9 cellular contexts compared by ENCODE assay signal in the genomic region with DNA sequence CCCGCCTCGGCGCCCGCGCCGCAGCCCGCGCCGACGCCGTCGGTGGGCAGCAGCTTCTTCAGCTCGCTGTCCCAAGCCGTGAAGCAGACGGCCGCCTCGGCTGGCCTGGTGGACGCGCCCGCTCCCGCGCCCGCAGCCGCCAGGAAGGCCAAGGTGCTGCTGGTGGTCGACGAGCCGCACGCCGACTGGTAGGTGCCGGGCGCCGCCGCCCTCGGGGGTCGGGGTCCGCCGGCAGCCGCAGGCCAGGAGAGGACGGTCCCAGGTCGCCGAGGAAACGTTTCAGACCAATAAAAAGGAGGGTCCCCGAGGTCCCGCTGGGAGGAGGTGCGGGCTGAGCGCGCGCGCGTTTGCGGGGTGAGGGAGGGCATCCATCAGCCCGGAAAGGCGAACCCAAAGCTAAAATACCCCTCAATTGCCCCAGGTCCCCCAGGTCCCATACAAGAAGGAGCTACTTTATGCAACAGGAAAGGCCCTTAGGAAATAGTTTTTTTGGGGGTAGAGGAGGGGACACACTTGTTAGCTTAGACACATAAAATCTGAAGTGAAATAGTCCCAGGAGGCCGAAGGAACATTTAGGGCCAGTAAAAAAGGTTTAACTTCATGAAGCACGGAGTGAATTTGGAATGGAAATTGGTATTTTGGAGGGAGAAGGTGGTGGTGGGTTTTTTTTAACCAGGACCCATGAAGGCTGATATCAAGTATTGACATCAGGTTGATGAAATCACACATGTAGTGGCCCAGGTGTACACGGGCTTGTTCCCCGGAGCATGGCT. TPM values are rescaled to one million over a fixed set of nuclear protein-coding genes. Genes with fewer than 3 reads are reported as not detected.
DNase-seq lines count a peak whose midpoint lies in the region; ATAC-seq, FAIRE-seq and TF ChIP-seq lines count a peak whose summit lies in the region.
"Had no signal": no experiment of that assay in that cellular context is flagged by ENCODE, and none has a peak within 500 bp of the region (broad histone marks: within the 10 kb centered on the region; RNA-seq: fewer than 3 reads in every experiment).

No MANE protein-coding gene starts in this region.

- no peaks in the 10 kb centered on the region for H3K79me1 ChIP-seq in neuronal stem cell (ENCODE audit: low read depth, low read length)

- H2BK12ac ChIP-seq in neuronal stem cell (ENCODE audit: low read length): no peak overlapping the region

- H3K4ac ChIP-seq in neuronal stem cell (ENCODE audit: low read length): no peak overlapping the region

- no peak overlapping the region for H4K91ac ChIP-seq in neuronal stem cell (ENCODE audit: low read depth, low read length, poor library complexity)

- no peaks in the 10 kb centered on the region for H3K36me3 Mint-ChIP-seq in Caco-2 (ENCODE audit: insufficient read depth, unreplicated experiment)
- H3K36me3 Mint-ChIP-seq in chondrocyte (ENCODE audit: low read depth): peaks cover 1% of the 10 kb centered on the region

- H3K27ac Mint-ChIP-seq in Caco-2 (ENCODE audit: unreplicated experiment) (no peak overlapping the region), chondrocyte (ENCODE audit: unreplicated experiment) (no peak overlapping the region)

- no peak overlapping the region for H2BK5ac ChIP-seq in neuronal stem cell (ENCODE audit: low read length)

- POLR2A ChIA-PET in Caco-2 (lab: Charles Lee): no interaction called here
- POLR2A ChIA-PET in HEK293 (lab: Yijun Ruan, JAX): no interaction called here
- POLR2A ChIA-PET in PC-9 (lab: Charles Lee; ENCODE audit: unreplicated experiment): no interaction called here

- no CpG with 5 or more reads among the region's 57 CpGs for WGBS in neuronal stem cell (ENCODE audit: extremely low coverage in 2 of 2, insufficient read length in 2 of 2, insufficient replicate concordance in 1 of 2), 2 donors

- BruUV-seq in Caco-2 (replicated peaks; lab: Mats Ljungman, UMichigan) (no TSS peak), PC-9 (replicated peaks; lab: Mats Ljungman, UMichigan) (no TSS peak)

- intact Hi-C loops in Caco-2 (cut with micrococcal nuclease; ENCODE audit: unreplicated experiment): no loop called here
- intact Hi-C loops in PC-9 (cut with micrococcal nuclease; ENCODE audit: unreplicated experiment): no loop called here

- H3K4me3 Mint-ChIP-seq in Caco-2 (ENCODE audit: unreplicated experiment) (peak overlapping the region; percentile 59), chondrocyte (ENCODE audit: unreplicated experiment) (peak overlapping the region; percentile 20)

- H2BK120ac ChIP-seq in neuronal stem cell (ENCODE audit: low read depth, low read length): no peak overlapping the region

- no peak for TF ChIP-seq POLR2A in H54 (IDR thresholded peaks at IDR 0.05; ENCODE audit: low read depth, low read length)

- H3K79me2 ChIP-seq in PC-9 (ENCODE audit: low read depth): no peaks in the 10 kb centered on the region

- H3K27ac ChIP-seq in HEK293 (ENCODE audit: extremely low read depth, low read depth, low read length) (peak overlapping the region; percentile 46; the same call in 1 of the 2 replicates), neuronal stem cell (replicated peaks; ENCODE audit: low read length) (no peak overlapping the region), PC-9 (no peak overlapping the region)

- ATAC-seq in GM18873 (IDR thresholded peaks at IDR 0.05; ENCODE audit: low FRiP score, unreplicated experiment): no peak

- H4K20me1 ChIP-seq in PC-9 (ENCODE audit: insufficient read depth): no peaks in the 10 kb centered on the region

- peak overlapping the region; percentile 46 for H3K18ac ChIP-seq in neuronal stem cell (ENCODE audit: low read length)

- H3F3A ChIP-seq in PC-9 (ENCODE audit: insufficient read depth, low read depth): no peaks in the 10 kb centered on the region

- H3K9me3 Mint-ChIP-seq in Caco-2 (ENCODE audit: unreplicated experiment) (no peaks in the 10 kb centered on the region), chondrocyte (ENCODE audit: low read depth) (no peaks in the 10 kb centered on the region)

- no peak overlapping the region for H4K8ac ChIP-seq in neuronal stem cell (ENCODE audit: low read depth, low read length)

- H3K4me1 ChIP-seq in Caco-2 (no peaks in the 10 kb centered on the region), HEK293 (ENCODE audit: control insufficient read depth, insufficient read depth, low read length) (peaks cover 11% of the 10 kb centered on the region), neuronal stem cell (ENCODE audit: control insufficient read depth in 2 of 2, insufficient read depth in 1 of 2, low read depth in 1 of 2, low read length in 2 of 2) (peaks cover 0 to 4% of the 10 kb centered on the region in 2 donors), PC-9 (replicated peaks; ENCODE audit: insufficient read depth) (no peaks in the 10 kb centered on the region)

- H3K36me3 ChIP-seq in Caco-2 (ENCODE audit: control insufficient read depth, insufficient read depth, low read length) (no peaks in the 10 kb centered on the region), HEK293 (ENCODE audit: control insufficient read depth in 2 of 2, insufficient read depth in 1 of 2, low read length in 2 of 2) (no peaks in the 10 kb centered on the region), neuronal stem cell (replicated peaks in 1 of 2; ENCODE audit: control insufficient read depth in 2 of 2, insufficient read depth in 2 of 2, low read length in 2 of 2) (no peaks in the 10 kb centered on the region), PC-9 (ENCODE audit: low read depth) (no peaks in the 10 kb centered on the region)

- no peaks in the 10 kb centered on the region for H3K9me2 ChIP-seq in PC-9 (ENCODE audit: insufficient read depth)

- H3K27me3 Mint-ChIP-seq in Caco-2 (ENCODE audit: insufficient read depth, unreplicated experiment): peaks cover 30% of the 10 kb centered on the region
- peaks cover 67% of the 10 kb centered on the region for H3K27me3 Mint-ChIP-seq in chondrocyte (ENCODE audit: low read depth)

- H3K9me3 ChIP-seq in Caco-2 (no peaks in the 10 kb centered on the region), HEK293 (ENCODE audit: control insufficient read depth, insufficient read depth, low read depth, low read length) (no peaks in the 10 kb centered on the region), neuronal stem cell (replicated peaks in 1 of 2; ENCODE audit: control insufficient read depth in 2 of 2, insufficient read depth in 1 of 2, low read depth in 1 of 2, low read length in 2 of 2) (no peaks in the 10 kb centered on the region), PC-9 (ENCODE audit: insufficient read depth, low read depth) (no peaks in the 10 kb centered on the region)

- no peak for DNase-seq in Caco-2
- DNase-seq in chondrocyte (ENCODE audit: low spot score): no peak
- DNase-seq in neuronal stem cell (ENCODE audit: low spot score): peak; percentile 21
- DNase-seq in PC-9: no peak
- DNase-seq in cerebellar nuclear complex (lab: John Stamatoyannopoulos, UW): no peak
- DNase-seq in H54 (ENCODE audit: insufficient read length, low spot score): no peak

- TF ChIP-seq CTCF in Caco-2 (IDR thresholded peaks at IDR 0.05; ENCODE audit: insufficient read depth in 1 of 2, low read depth in 1 of 2, low read length in 1 of 2, severe bottlenecking in 1 of 2, unreplicated experiment in 1 of 2) (no peak), HEK293 (tag by site-specific recombination; IDR thresholded peaks at IDR 0.05) (no peak), chondrocyte (IDR thresholded peaks at IDR 0.05) (no peak), PC-9 (conservative IDR thresholded peaks at IDR 0.05) (no peak)

- H3K9ac ChIP-seq in neuronal stem cell (ENCODE audit: low read depth, low read length, poor library complexity): peak overlapping the region; percentile 27

- H3K27me3 ChIP-seq in Caco-2 (replicated peaks; ENCODE audit: control insufficient read depth, insufficient read depth, low read length) (peaks cover 3% of the 10 kb centered on the region), neuronal stem cell (ENCODE audit: control insufficient read depth in 3 of 3, insufficient read depth in 3 of 3, low read depth in 1 of 3, low read length in 3 of 3) (peaks cover 3 to 77% (median 18%) of the 10 kb centered on the region in 3 experiments), PC-9 (ENCODE audit: insufficient read depth, low read depth) (peaks cover 78% of the 10 kb centered on the region)

- no peak for FAIRE-seq in H54 (lab: Jason Lieb, UNC)
- FAIRE-seq: endometrium had no signal

- H3K4me3 ChIP-seq in Caco-2 (ENCODE audit: low read depth, low read length): no peak overlapping the region
- peak overlapping the region; percentile 68 for H3K4me3 ChIP-seq in HEK293 (ENCODE audit: low read depth, low read length)
- H3K4me3 ChIP-seq in neuronal stem cell (ENCODE audit: low read length in 2 of 2): peak overlapping the region in 1 of 2 donors; percentile 83
- H3K4me3 ChIP-seq in PC-9: no peak overlapping the region

- no peak overlapping the region for H2BK15ac ChIP-seq in neuronal stem cell (ENCODE audit: low read length)

- H3K4me2 ChIP-seq in neuronal stem cell (ENCODE audit: insufficient read depth, low read length, poor library complexity, severe bottlenecking) (peak overlapping the region; percentile 91), PC-9 (no peak overlapping the region)

- H2AFZ ChIP-seq in neuronal stem cell (ENCODE audit: low read length): peak overlapping the region; percentile 75
- H2AFZ ChIP-seq in PC-9: no peak overlapping the region

- peak overlapping the region; percentile 56 for H3K23ac ChIP-seq in neuronal stem cell (ENCODE audit: low read depth, low read length, poor library complexity)

- CTCF ChIA-PET in Caco-2 (lab: Charles Lee): no interaction called here
- CTCF ChIA-PET in HEK293 (lab: Yijun Ruan, JAX): interaction anchor here (0.7 to 1.5 kb wide), 2 partner anchors 60 to 555 kb away, joined by 4 to 5 read pairs; no protein-coding TSS in a partner anchor
- CTCF ChIA-PET in PC-9 (lab: Charles Lee): no interaction called here

- H3K14ac ChIP-seq in neuronal stem cell (ENCODE audit: low read length): no peak overlapping the region

- no peak overlapping the region for H2AK5ac ChIP-seq in neuronal stem cell (ENCODE audit: low read depth, low read length)

- no peaks in the 10 kb centered on the region for H3K4me1 Mint-ChIP-seq in Caco-2 (ENCODE audit: low read depth, unreplicated experiment)
- no peaks in the 10 kb centered on the region for H3K4me1 Mint-ChIP-seq in chondrocyte (ENCODE audit: low read depth)

TF ChIP-seq in HEK293, 187 proteins besides CTCF, POLR2A, EP300 and RAD21 (continues in another document):
- no peak for TF ChIP-seq ZEB2 (tag by site-specific recombination; IDR thresholded peaks at IDR 0.05)
- TF ChIP-seq, protein P1, sequence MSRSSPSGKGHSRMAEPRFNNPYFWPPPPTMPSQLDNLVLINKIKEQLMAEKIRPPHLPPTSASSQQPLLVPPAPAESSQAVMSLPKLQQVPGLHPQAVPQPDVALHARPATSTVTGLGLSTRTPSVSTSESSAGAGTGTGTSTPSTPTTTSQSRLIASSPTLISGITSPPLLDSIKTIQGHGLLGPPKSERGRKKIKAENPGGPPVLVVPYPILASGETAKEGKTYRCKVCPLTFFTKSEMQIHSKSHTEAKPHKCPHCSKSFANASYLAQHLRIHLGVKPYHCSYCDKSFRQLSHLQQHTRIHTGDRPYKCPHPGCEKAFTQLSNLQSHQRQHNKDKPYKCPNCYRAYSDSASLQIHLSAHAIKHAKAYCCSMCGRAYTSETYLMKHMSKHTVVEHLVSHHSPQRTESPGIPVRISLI (tag by site-specific recombination; IDR thresholded peaks at IDR 0.05): peak; percentile 41; the same call in 1 of the 2 replicates

RNA-seq across cellular contexts. Expression of gene SYN2, which starts 0.7 kb away (rescaled TPM):
- total RNA-seq in Caco-2 (2022): 0.19 TPM in 1 of 2 replicates, not detected in the other
- total RNA-seq in chondrocyte: 0.44 to 0.97 TPM (median 0.47 TPM) in 3 replicates
- polyA plus RNA-seq in neuronal stem cell (2013, experiment 1 of 2): 1.3 TPM
- polyA plus RNA-seq in neuronal stem cell (2013, experiment 2 of 2): 1.3 TPM
- total RNA-seq in PC-9 (2021): 0.87 and 1.2 TPM in 2 replicates
